In genomic region chr22:40714514-40714966, GRCh38 we compare ENCODE assay signal across 9 cellular contexts. TPM values are rescaled to one million over a fixed set of nuclear protein-coding genes. Genes with fewer than 3 reads are reported as not detected.
DNase-seq lines count a peak whose midpoint lies in the region; ATAC-seq and TF ChIP-seq lines count a peak whose summit lies in the region.
"Had no signal": no experiment of that assay in that cellular context is flagged by ENCODE, and none has a peak within 500 bp of the region (broad histone marks: within the 10 kb centered on the region; RNA-seq: fewer than 3 reads in every experiment).

No MANE protein-coding gene starts in this region.

- H3K9ac ChIP-seq in H9 (ENCODE audit: extremely low read depth, insufficient read length, low read length) = no peak overlapping the region

- H4K5ac ChIP-seq in H9 (ENCODE audit: insufficient read length, low read depth, low read length) = no peak overlapping the region

- H4K8ac ChIP-seq in H9 (replicated peaks; ENCODE audit: insufficient read length, low read depth, low read length) = no peak overlapping the region

- peak overlapping the region; percentile 73 for H3T11ph ChIP-seq in H9 (ENCODE audit: low read length)

- H3K4me2 ChIP-seq in H9 (ENCODE audit: insufficient read depth, insufficient read length, low read length) = peak overlapping the region; percentile 18
- no peak overlapping the region for H3K4me2 ChIP-seq in OCI-LY7 (ENCODE audit: low read length)

- H2BK15ac ChIP-seq in H9 (ENCODE audit: low read depth, low read length) = no peak overlapping the region

- H2BK20ac ChIP-seq in H9 (ENCODE audit: low read depth, low read length, poor library complexity, severe bottlenecking) = no peak overlapping the region

- no CpG with 5 or more reads among the region's 10 CpGs for WGBS in H9 (ENCODE audit: extremely low coverage, insufficient read length, low lambda C conversion rate)
- WGBS in esophagus squamous epithelium, 2 donors = 0 to 17% methylated on average over 4 to 10 of the region's 10 CpGs

- TF ChIP-seq CTCF in H9 (conservative IDR thresholded peaks at IDR 0.05) (no peak), RWPE2 (IDR thresholded peaks at IDR 0.05; ENCODE audit: poor library complexity, severe bottlenecking) (no peak), OCI-LY7 (conservative IDR thresholded peaks at IDR 0.05; ENCODE audit: low read length) (no peak), esophagus squamous epithelium (IDR thresholded peaks at IDR 0.05) (no peak)

- CTCF ChIA-PET in OCI-LY7 (lab: Charles Lee; ENCODE audit: unreplicated experiment) = no interaction called here

- H3K79me1 ChIP-seq in H9 (ENCODE audit: insufficient read depth, low read depth, low read length, poor library complexity, severe bottlenecking) = no peaks in the 10 kb centered on the region

- no TSS peak for BruUV-seq in OCI-LY7 (replicated peaks; lab: Mats Ljungman, UMichigan)

- no peak overlapping the region for H2BK5ac ChIP-seq in H9 (ENCODE audit: insufficient read length, low read length)

- H2BK120ac ChIP-seq in H9 (ENCODE audit: low read depth, low read length, poor library complexity, severe bottlenecking) = no peak overlapping the region

- no peak overlapping the region for H4K91ac ChIP-seq in H9 (ENCODE audit: insufficient read length, low read depth, low read length)

- H3K79me2 ChIP-seq in H9 (ENCODE audit: insufficient read depth, low read length) = no peaks in the 10 kb centered on the region
- no peaks in the 10 kb centered on the region for H3K79me2 ChIP-seq in OCI-LY7 (ENCODE audit: insufficient read depth, low read depth, low read length)

- H3K4me1 ChIP-seq in H9 (ENCODE audit: insufficient read depth, low read length) = peaks cover 4% of the 10 kb centered on the region; the same call in 1 of the 2 replicates
- peaks cover 10% of the 10 kb centered on the region for H3K4me1 ChIP-seq in RWPE2 (ENCODE audit: insufficient read depth, poor library complexity, severe bottlenecking)
- H3K4me1 ChIP-seq in OCI-LY7 (ENCODE audit: insufficient read depth, low read length, poor library complexity, severe bottlenecking) = no peaks in the 10 kb centered on the region
- peaks cover 25 to 44% (median 29%) of the 10 kb centered on the region in 3 donors for H3K4me1 ChIP-seq in esophagus squamous epithelium

- peak; percentile 75 for DNase-seq in H9
- DNase-seq in RWPE2 (ENCODE audit: low spot score) = no peak
- peak in 30 of 51 donors; percentile 5 to 57 (median 28) for DNase-seq in hypothalamus (lab: John Stamatoyannopoulos, UW)
- DNase-seq in skeletal muscle cell (ENCODE audit: low read depth) = peak; percentile 22
- DNase-seq in GOT3 (lab: John Stamatoyannopoulos, UW) = no peak
- no peak for DNase-seq in OCI-LY7 (ENCODE audit: low spot score)
- no peak for DNase-seq in esophagus squamous epithelium (lab: John Stamatoyannopoulos, UW)
- DNase-seq: activated effector memory CD4-positive, alpha-beta T cell treated with anti-CD3 and anti-CD28 coated beads, Interleukin-2, amount 50 U/mL, for 16 hours had no signal

- H4K20me1 ChIP-seq in H9 (ENCODE audit: control insufficient read depth, insufficient read depth, insufficient read length) (no peaks in the 10 kb centered on the region), OCI-LY7 (ENCODE audit: insufficient read depth, low read length) (no peaks in the 10 kb centered on the region)

- no peaks in the 10 kb centered on the region for H3K9me3 ChIP-seq in H9 (ENCODE audit: control insufficient read depth, low read depth, low read length)
- no peaks in the 10 kb centered on the region for H3K9me3 ChIP-seq in RWPE2 (ENCODE audit: severe bottlenecking)
- H3K9me3 ChIP-seq in OCI-LY7 (ENCODE audit: low read length) = no peaks in the 10 kb centered on the region
- H3K9me3 ChIP-seq in esophagus squamous epithelium = no peaks in the 10 kb centered on the region

- no peak for TF ChIP-seq POLR2A in esophagus squamous epithelium (IDR thresholded peaks at IDR 0.05)

- H3K27me3 ChIP-seq in H9 (ENCODE audit: insufficient read depth, low read length) = no peaks in the 10 kb centered on the region
- no peaks in the 10 kb centered on the region for H3K27me3 ChIP-seq in RWPE2 (ENCODE audit: insufficient read depth, poor library complexity, severe bottlenecking)
- no peaks in the 10 kb centered on the region for H3K27me3 ChIP-seq in esophagus squamous epithelium

- peak overlapping the region; percentile 75 for H3K27ac ChIP-seq in H9 (ENCODE audit: insufficient read length, low read depth, low read length)
- H3K27ac ChIP-seq in RWPE2 (ENCODE audit: poor library complexity, severe bottlenecking) = no peak overlapping the region
- H3K27ac ChIP-seq in OCI-LY7 (ENCODE audit: low read depth, low read length, poor library complexity, severe bottlenecking) = no peak overlapping the region
- peak overlapping the region in 1 of 4 donors; percentile 13 for H3K27ac ChIP-seq in esophagus squamous epithelium
- H3K27ac ChIP-seq: RWPE1 had no signal

- H2BK12ac ChIP-seq in H9 (ENCODE audit: insufficient read length, low read depth, low read length) = no peak overlapping the region

- intact Hi-C loops in OCI-LY7 (cut with micrococcal nuclease; ENCODE audit: unreplicated experiment) (no loop called here), esophagus squamous epithelium (cut with DNase I) (no loop called here)

- POLR2A ChIA-PET in OCI-LY7 (lab: Charles Lee) = no interaction called here

- H2AFZ ChIP-seq in H9 (ENCODE audit: low read length) (no peak overlapping the region), OCI-LY7 (ENCODE audit: low read length) (no peak overlapping the region)

- ATAC-seq in RWPE2 (ENCODE audit: low read depth) = 0 out of 3 replicates have a peak, but pooled peaks have one; percentile 18

- H2AK5ac ChIP-seq in H9 (ENCODE audit: insufficient read length, low read length) = no peak overlapping the region

- H3K36me3 Mint-ChIP-seq in H9 (ENCODE audit: insufficient read depth in 1 of 3, low read depth in 3 of 3) = no peaks in the 10 kb centered on the region; a peak in 1 of 7 replicates

- peak overlapping the region; percentile 46 to 70; a peak in 4 of 5 replicates for H3K4me3 Mint-ChIP-seq in H9

- H3K18ac ChIP-seq in H9 (ENCODE audit: insufficient read length, low read depth, low read length) = peak overlapping the region; percentile 60

- H3K27me3 Mint-ChIP-seq in H9 (ENCODE audit: low read depth) = peaks cover 2% of the 10 kb centered on the region; the same call in 1 of the 2 replicates

- H3K9me2 ChIP-seq in OCI-LY7 (ENCODE audit: insufficient read depth, low read length) = no peaks in the 10 kb centered on the region

- H3K4ac ChIP-seq in H9 (ENCODE audit: low read depth, low read length) = no peak overlapping the region

- H3K4me3 ChIP-seq in RWPE2 (ENCODE audit: severe bottlenecking) (no peak overlapping the region), skeletal muscle cell (ENCODE audit: low read depth, low read length) (peak overlapping the region; percentile 15), OCI-LY7 (ENCODE audit: low read depth, low read length, poor library complexity, severe bottlenecking) (no peak overlapping the region), esophagus squamous epithelium (no peak overlapping the region)

- peak overlapping the region; percentile 71 to 99 (median 94) for H3K27ac Mint-ChIP-seq in H9

- H3K14ac ChIP-seq in H9 (ENCODE audit: insufficient read depth, low read length) = peak overlapping the region; percentile 87; the same call in 1 of the 2 replicates

- H3K23ac ChIP-seq in H9 (ENCODE audit: insufficient read length, low read depth, low read length) = no peak overlapping the region

- H3K4me1 Mint-ChIP-seq in H9 = peaks cover 31 to 40% of the 10 kb centered on the region in 2 experiments

- no peak overlapping the region for H3K56ac ChIP-seq in H9 (ENCODE audit: insufficient read length, low read depth, low read length)

- H3K23me2 ChIP-seq in H9 (ENCODE audit: insufficient read length, low read depth, low read length, poor library complexity, severe bottlenecking) = no peaks in the 10 kb centered on the region

- no peaks in the 10 kb centered on the region for H3K9me3 Mint-ChIP-seq in H9

- no peaks in the 10 kb centered on the region for H3K36me3 ChIP-seq in RWPE2 (ENCODE audit: low read depth)
- no peaks in the 10 kb centered on the region for H3K36me3 ChIP-seq in OCI-LY7 (ENCODE audit: insufficient read depth, low read length)
- H3K36me3 ChIP-seq in esophagus squamous epithelium = no peaks in the 10 kb centered on the region

RNA-seq across cellular contexts. Expression of gene MCHR1, which starts 35.3 kb away (rescaled TPM):
- total RNA-seq in H9 (2021) = 2.8 and 2.9 TPM in 2 replicates
- not detected in 2 replicates for total RNA-seq in OCI-LY7 (2014; rRNA removed; shearing (Covaris generic))
- not detected in 2 replicates for total RNA-seq in OCI-LY7 (2022)
- total RNA-seq in esophagus squamous epithelium = under 1 TPM in 1 of 4 donors, not detected in 3; 0.56 TPM

Comparison
In these comparisons a context has a peak if more than half of its experiments do, and no peak if none do; other contexts are left out.
1. DNase-seq: peak in H9 (single experiment), hypothalamus (30 of 51) and skeletal muscle cell (single experiment); none in RWPE2 (single experiment), GOT3 (single experiment), OCI-LY7 (single experiment) and esophagus squamous epithelium (single experiment).